Comparison of ENCODE assay signal across 8 cellular contexts in genomic region chr2:241686649-241687425, GRCh38. TPM values are rescaled to one million over a fixed set of nuclear protein-coding genes. Genes with fewer than 3 reads are reported as not detected.
DNase-seq lines count a peak whose midpoint lies in the region; ATAC-seq lines count a peak whose summit lies in the region.

Gene DTYMK (minus strand): TSS chr2:241686815. CDS start chr2:241686783, 32 bp downstream.

- peaks cover 27% of the 10 kb centered on the region for H3K79me1 ChIP-seq in mesenchymal stem cell (replicated peaks; ENCODE audit: low read length, poor library complexity, severe bottlenecking)

- peak; percentile 92 for ATAC-seq in GM21367 (IDR thresholded peaks at IDR 0.05; ENCODE audit: unreplicated experiment)
- ATAC-seq in effector memory CD8-positive, alpha-beta T cell (replicated peaks): peak; percentile 93

- WGBS in mesenchymal stem cell: under 1% methylated on average over 86 of the region's 102 CpGs

- H2BK5ac ChIP-seq in mesenchymal stem cell (ENCODE audit: low read depth, low read length, poor library complexity, severe bottlenecking): peak within 1 kb of the TSS; percentile 97

- peak within 1 kb of the TSS; percentile 99 for H3K9ac ChIP-seq in mesenchymal stem cell (ENCODE audit: low read length)

- peaks cover 29% of the 10 kb centered on the region for H3K36me3 Mint-ChIP-seq in effector memory CD8-positive, alpha-beta T cell (ENCODE audit: insufficient read depth)

- peak within 1 kb of the TSS; percentile 94 for H2BK120ac ChIP-seq in mesenchymal stem cell (ENCODE audit: low read depth, low read length)

- H3K27ac ChIP-seq in mesenchymal stem cell (ENCODE audit: low read length, poor library complexity, severe bottlenecking): peak within 1 kb of the TSS; percentile 79

- H3K9me3 ChIP-seq in mesenchymal stem cell (ENCODE audit: control insufficient read depth, low read length): no peaks in the 10 kb centered on the region

- H3K27me3 Mint-ChIP-seq in effector memory CD8-positive, alpha-beta T cell: no peaks in the 10 kb centered on the region

- peak within 1 kb of the TSS; percentile 86 to 98 for H3K14ac ChIP-seq in mesenchymal stem cell (ENCODE audit: low read length in 2 of 2)

- H2BK15ac ChIP-seq in mesenchymal stem cell (ENCODE audit: low read depth, poor library complexity, severe bottlenecking): peak within 1 kb of the TSS; percentile 93

- H3K4me1 ChIP-seq in mesenchymal stem cell (ENCODE audit: control insufficient read depth, insufficient read depth, low read depth, low read length): peaks cover 10% of the 10 kb centered on the region

- peak within 1 kb of the TSS; percentile 83 to 98 for H3K4ac ChIP-seq in mesenchymal stem cell (ENCODE audit: low read depth in 1 of 2, low read length in 2 of 2)

- peak; percentile 98 for DNase-seq in COLO829 (ENCODE audit: low spot score)
- DNase-seq in HUDEP-2 (lab: John Stamatoyannopoulos, UW; ENCODE audit: unreplicated experiment in 76 of 76): peak; percentile 13 to 95 (median 90)
- DNase-seq in NOMO-1 treated with dmso at 0.1 percent for 144 hours (lab: John Stamatoyannopoulos, UW; ENCODE audit: unreplicated experiment): peak; percentile 90
- peak; percentile 90 to 93 (median 93) for DNase-seq in activated CD8-positive, alpha-beta memory T cell treated with anti-CD3 and anti-CD28 coated beads for 48 hours (ENCODE audit: low read depth in 2 of 3, low spot score in 2 of 3)
- DNase-seq in effector memory CD8-positive, alpha-beta T cell: peak; percentile 92 to 95 (median 93)
- peak; percentile 97 for DNase-seq in mesenchymal stem cell
- peak; percentile 94 for DNase-seq in stimulated activated CD8-positive, alpha-beta memory T cell treated with anti-CD3 and anti-CD28 coated beads, Interleukin-12 subunit alpha, Interleukin-12 subunit beta, amount 100 ng/mL, for 4 hours (ENCODE audit: low read depth)

- H3K4me2 ChIP-seq in mesenchymal stem cell (ENCODE audit: low read length, poor library complexity, severe bottlenecking): peak within 1 kb of the TSS; percentile 88

- no peaks in the 10 kb centered on the region for H3K9me3 Mint-ChIP-seq in effector memory CD8-positive, alpha-beta T cell

- H3K18ac ChIP-seq in mesenchymal stem cell (ENCODE audit: low read depth in 1 of 2, low read length in 2 of 2): peak within 1 kb of the TSS; percentile 88 to 98

- peak within 1 kb of the TSS; percentile 96 for H4K8ac ChIP-seq in mesenchymal stem cell (ENCODE audit: low read length)

- H4K91ac ChIP-seq in mesenchymal stem cell (ENCODE audit: low read length): peak within 1 kb of the TSS; percentile 85

- H3K4me3 ChIP-seq in mesenchymal stem cell (ENCODE audit: insufficient read depth in 1 of 2, low read depth in 1 of 2, low read length in 2 of 2): peak within 1 kb of the TSS; percentile 98 to 99

- peak within 1 kb of the TSS; percentile 89 to 90 for H3K27ac Mint-ChIP-seq in effector memory CD8-positive, alpha-beta T cell

- H2BK12ac ChIP-seq in mesenchymal stem cell (ENCODE audit: low read length in 2 of 2): peak within 1 kb of the TSS in 1 of 2 experiments; percentile 15

- peak within 1 kb of the TSS; percentile 55 for H2AFZ ChIP-seq in mesenchymal stem cell (ENCODE audit: low read depth, low read length)

- H3K4me1 Mint-ChIP-seq in effector memory CD8-positive, alpha-beta T cell (ENCODE audit: low read depth in 2 of 2): peaks cover 11 to 17% of the 10 kb centered on the region in 2 donors

- H2AK5ac ChIP-seq in mesenchymal stem cell (ENCODE audit: low read length, severe bottlenecking): peak within 1 kb of the TSS; percentile 45

- H3K36me3 ChIP-seq in mesenchymal stem cell (ENCODE audit: control insufficient read depth in 1 of 2, insufficient read depth in 2 of 2, low read depth in 1 of 2, low read length in 2 of 2): peaks cover 29 to 46% of the 10 kb centered on the region in 2 experiments

- H3K23ac ChIP-seq in mesenchymal stem cell (ENCODE audit: low read length in 2 of 2): peak within 1 kb of the TSS; percentile 44 to 85

- H3K4me3 Mint-ChIP-seq in effector memory CD8-positive, alpha-beta T cell: peak within 1 kb of the TSS; percentile 90 to 94

- H3K27me3 ChIP-seq in mesenchymal stem cell (ENCODE audit: control insufficient read depth in 1 of 2, insufficient read depth in 1 of 2, low read length in 2 of 2): no peaks in the 10 kb centered on the region

RNA-seq across cellular contexts. Expression of gene DTYMK, which starts in this region (rescaled TPM):
- 20.3 TPM for polyA plus RNA-seq in mesenchymal stem cell (2013, experiment 1 of 2)
- polyA plus RNA-seq in mesenchymal stem cell (2013, experiment 2 of 2): 20.5 TPM

Comparison
In these comparisons a context has a peak if more than half of its experiments do, and no peak if none do; other contexts are left out.
1. Peak in every context shown above with its lines: DNase-seq, ATAC-seq, H3K4me3 ChIP-seq and H3K27ac ChIP-seq.